Comparison of ENCODE assay signal across 1 cellular context in genomic region chr3:50213383-50213782, GRCh38.
TF ChIP-seq lines count a peak whose summit lies in the region.

No MANE protein-coding gene starts in this region.

TF ChIP-seq in liver, 16 proteins besides CTCF, POLR2A, EP300 and RAD21:
- TF ChIP-seq REST (IDR thresholded peaks at IDR 0.05) (no peak), FOXA1 (IDR thresholded peaks at IDR 0.05) (no peak), ATF3 (IDR thresholded peaks at IDR 0.05) (no peak), EGR1 (IDR thresholded peaks at IDR 0.05; ENCODE audit: low read depth in 2 of 2) (no peak), HNF4G (IDR thresholded peaks at IDR 0.05) (no peak), NR2F2 (IDR thresholded peaks at IDR 0.05) (no peak), FOXA2 (IDR thresholded peaks at IDR 0.05) (no peak), MAX (IDR thresholded peaks at IDR 0.05) (no peak), TAF1 (conservative IDR thresholded peaks at IDR 0.05) (no peak), ZBTB33 (IDR thresholded peaks at IDR 0.05) (no peak), RXRA (IDR thresholded peaks at IDR 0.05) (no peak), HNF4A (conservative IDR thresholded peaks at IDR 0.05) (no peak), SP1 (IDR thresholded peaks at IDR 0.05) (no peak), GABPA (IDR thresholded peaks at IDR 0.05 in 1 of 2, conservative IDR thresholded peaks at IDR 0.05 in 1 of 2) (no peak), JUND (IDR thresholded peaks at IDR 0.05) (no peak), YY1 (IDR thresholded peaks at IDR 0.05) (no peak)
TF ChIP-seq in liver: peak in this region for 0.
